1 cellular context compared by ENCODE assay signal in the genomic region with DNA sequence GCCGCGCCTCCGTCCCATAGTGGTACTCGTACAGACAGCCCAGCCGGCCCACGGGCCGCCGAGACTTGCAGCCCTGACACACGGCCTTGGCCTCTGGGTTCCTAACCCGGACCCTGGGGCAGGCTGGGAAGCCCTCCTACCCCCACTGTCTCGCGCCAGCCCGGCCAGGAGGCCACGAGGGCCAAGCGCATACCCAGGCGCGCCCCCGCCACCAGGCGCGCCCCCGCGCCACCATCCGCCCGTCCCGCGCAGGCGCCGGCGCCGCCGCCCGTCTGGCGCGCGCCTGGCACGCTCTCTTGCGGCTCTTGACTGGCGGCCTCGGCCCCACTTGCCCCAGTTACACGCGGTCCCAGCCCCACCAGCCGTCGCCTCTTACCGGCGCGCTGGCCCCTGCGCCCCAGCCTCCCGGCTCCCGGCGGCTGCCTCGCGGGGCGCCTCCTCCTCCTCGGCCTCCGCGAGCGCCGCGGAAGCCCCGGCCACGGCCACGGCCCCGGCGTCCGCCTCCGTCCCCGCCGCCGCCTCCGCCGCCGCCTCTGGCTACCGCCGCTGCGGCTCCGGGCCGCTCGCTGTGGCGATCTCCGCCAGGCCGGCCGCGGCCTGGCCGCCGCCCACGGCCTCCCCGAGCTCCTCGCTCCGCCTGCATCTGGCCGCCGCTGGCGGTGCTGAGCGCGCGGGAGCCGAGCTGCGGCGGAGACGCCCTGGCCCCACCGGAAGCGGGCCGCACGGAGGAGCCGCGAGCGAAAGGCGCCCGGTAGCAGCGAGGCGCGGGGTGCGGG.
A peak's percentile ranks its signal among the peaks of the same experiment; 100 is the strongest.
TF ChIP-seq lines count a peak whose summit lies in the region.

No MANE protein-coding gene starts in this region.

TF ChIP-seq in GM12878, 131 proteins besides CTCF, POLR2A, EP300 and RAD21 (continued from another document):
- TF ChIP-seq, protein P1, sequence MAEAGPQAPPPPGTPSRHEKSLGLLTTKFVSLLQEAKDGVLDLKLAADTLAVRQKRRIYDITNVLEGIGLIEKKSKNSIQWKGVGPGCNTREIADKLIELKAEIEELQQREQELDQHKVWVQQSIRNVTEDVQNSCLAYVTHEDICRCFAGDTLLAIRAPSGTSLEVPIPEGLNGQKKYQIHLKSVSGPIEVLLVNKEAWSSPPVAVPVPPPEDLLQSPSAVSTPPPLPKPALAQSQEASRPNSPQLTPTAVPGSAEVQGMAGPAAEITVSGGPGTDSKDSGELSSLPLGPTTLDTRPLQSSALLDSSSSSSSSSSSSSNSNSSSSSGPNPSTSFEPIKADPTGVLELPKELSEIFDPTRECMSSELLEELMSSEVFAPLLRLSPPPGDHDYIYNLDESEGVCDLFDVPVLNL (IDR thresholded peaks at IDR 0.05; ENCODE audit: low read depth, low read length): no peak
- no peak for TF ChIP-seq NFIC (IDR thresholded peaks at IDR 0.05; ENCODE audit: low read depth, low read length)
- TF ChIP-seq SREBF1 (IDR thresholded peaks at IDR 0.05; ENCODE audit: low read length): no peak
- TF ChIP-seq ZSCAN29 (IDR thresholded peaks at IDR 0.05): 0 out of 2 replicates have a peak, but pooled peaks have one; percentile 24
- TF ChIP-seq LARP7 (IDR thresholded peaks at IDR 0.05): peak; percentile 83
- TF ChIP-seq, protein P2, sequence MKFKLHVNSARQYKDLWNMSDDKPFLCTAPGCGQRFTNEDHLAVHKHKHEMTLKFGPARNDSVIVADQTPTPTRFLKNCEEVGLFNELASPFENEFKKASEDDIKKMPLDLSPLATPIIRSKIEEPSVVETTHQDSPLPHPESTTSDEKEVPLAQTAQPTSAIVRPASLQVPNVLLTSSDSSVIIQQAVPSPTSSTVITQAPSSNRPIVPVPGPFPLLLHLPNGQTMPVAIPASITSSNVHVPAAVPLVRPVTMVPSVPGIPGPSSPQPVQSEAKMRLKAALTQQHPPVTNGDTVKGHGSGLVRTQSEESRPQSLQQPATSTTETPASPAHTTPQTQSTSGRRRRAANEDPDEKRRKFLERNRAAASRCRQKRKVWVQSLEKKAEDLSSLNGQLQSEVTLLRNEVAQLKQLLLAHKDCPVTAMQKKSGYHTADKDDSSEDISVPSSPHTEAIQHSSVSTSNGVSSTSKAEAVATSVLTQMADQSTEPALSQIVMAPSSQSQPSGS (IDR thresholded peaks at IDR 0.05; ENCODE audit: low read length): no peak
- TF ChIP-seq USF1 (IDR thresholded peaks at IDR 0.05; ENCODE audit: borderline replicate concordance, extremely low read length, insufficient read depth, low read depth, low read length): peak; percentile 41
- no peak for TF ChIP-seq KLF5 (IDR thresholded peaks at IDR 0.05; ENCODE audit: partially characterized antibody)
- TF ChIP-seq, protein P3, sequence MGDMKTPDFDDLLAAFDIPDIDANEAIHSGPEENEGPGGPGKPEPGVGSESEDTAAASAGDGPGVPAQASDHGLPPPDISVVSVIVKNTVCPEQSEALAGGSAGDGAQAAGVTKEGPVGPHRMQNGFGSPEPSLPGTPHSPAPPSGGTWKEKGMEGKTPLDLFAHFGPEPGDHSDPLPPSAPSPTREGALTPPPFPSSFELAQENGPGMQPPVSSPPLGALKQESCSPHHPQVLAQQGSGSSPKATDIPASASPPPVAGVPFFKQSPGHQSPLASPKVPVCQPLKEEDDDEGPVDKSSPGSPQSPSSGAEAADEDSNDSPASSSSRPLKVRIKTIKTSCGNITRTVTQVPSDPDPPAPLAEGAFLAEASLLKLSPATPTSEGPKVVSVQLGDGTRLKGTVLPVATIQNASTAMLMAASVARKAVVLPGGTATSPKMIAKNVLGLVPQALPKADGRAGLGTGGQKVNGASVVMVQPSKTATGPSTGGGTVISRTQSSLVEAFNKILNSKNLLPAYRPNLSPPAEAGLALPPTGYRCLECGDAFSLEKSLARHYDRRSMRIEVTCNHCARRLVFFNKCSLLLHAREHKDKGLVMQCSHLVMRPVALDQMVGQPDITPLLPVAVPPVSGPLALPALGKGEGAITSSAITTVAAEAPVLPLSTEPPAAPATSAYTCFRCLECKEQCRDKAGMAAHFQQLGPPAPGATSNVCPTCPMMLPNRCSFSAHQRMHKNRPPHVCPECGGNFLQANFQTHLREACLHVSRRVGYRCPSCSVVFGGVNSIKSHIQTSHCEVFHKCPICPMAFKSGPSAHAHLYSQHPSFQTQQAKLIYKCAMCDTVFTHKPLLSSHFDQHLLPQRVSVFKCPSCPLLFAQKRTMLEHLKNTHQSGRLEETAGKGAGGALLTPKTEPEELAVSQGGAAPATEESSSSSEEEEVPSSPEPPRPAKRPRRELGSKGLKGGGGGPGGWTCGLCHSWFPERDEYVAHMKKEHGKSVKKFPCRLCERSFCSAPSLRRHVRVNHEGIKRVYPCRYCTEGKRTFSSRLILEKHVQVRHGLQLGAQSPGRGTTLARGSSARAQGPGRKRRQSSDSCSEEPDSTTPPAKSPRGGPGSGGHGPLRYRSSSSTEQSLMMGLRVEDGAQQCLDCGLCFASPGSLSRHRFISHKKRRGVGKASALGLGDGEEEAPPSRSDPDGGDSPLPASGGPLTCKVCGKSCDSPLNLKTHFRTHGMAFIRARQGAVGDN (IDR thresholded peaks at IDR 0.05): peak; percentile 64
- peak; percentile 58; the same call in 1 of the 2 replicates for TF ChIP-seq GATAD2B (conservative IDR thresholded peaks at IDR 0.05; ENCODE audit: low read depth)
